ENCODE assay signal across 23 cellular contexts in genomic region chr2:144922519-144922918, GRCh38.
"Had no signal": no experiment of that assay in that cellular context is flagged by ENCODE, and none has a peak within 500 bp of the region (broad histone marks: within the 10 kb centered on the region; RNA-seq: fewer than 3 reads in every experiment).

No MANE protein-coding gene starts in this region.

- H3K4me2 ChIP-seq: hepatocyte had no signal

- H3K4me1 Mint-ChIP-seq: activated naive CD8-positive, alpha-beta T cell treated with anti-CD3 and anti-CD28 coated beads, Interleukin-2, amount 10 ng/mL, durations not matched to agents 7 days and 5 days; nephron progenitor cell had no signal

- H2AFZ ChIP-seq: hepatocyte had no signal

- H3K27me3 Mint-ChIP-seq: activated naive CD8-positive, alpha-beta T cell treated with anti-CD3 and anti-CD28 coated beads, Interleukin-2, amount 10 ng/mL, durations not matched to agents 7 days and 5 days had no signal

- H3K4me1 ChIP-seq: left ventricle myocardium inferior, pancreas, psoas muscle, vagina had no signal

- H3K36me3 Mint-ChIP-seq: activated naive CD8-positive, alpha-beta T cell treated with anti-CD3 and anti-CD28 coated beads, Interleukin-2, amount 10 ng/mL, durations not matched to agents 7 days and 5 days; type B pancreatic cell; WTC11 had no signal

- H3K36me3 ChIP-seq: left ventricle myocardium inferior, pancreas, thoracic aorta, vagina had no signal

- H3K79me2 ChIP-seq: hepatocyte had no signal

- H3K4me3 Mint-ChIP-seq: activated naive CD4-positive, alpha-beta T cell treated with anti-CD3 and anti-CD28 coated beads for 36 hours; activated naive CD8-positive, alpha-beta T cell treated with anti-CD3 and anti-CD28 coated beads, Interleukin-2, amount 10 ng/mL, durations not matched to agents 7 days and 5 days; nephron progenitor cell; T-helper 1 cell treated with Interleukin-12 subunit alpha and Interleukin-12 subunit beta and Interleukin-4 antibody, amounts not matched to agents 30 μg/mL and 1 μg/mL, for 36 hours; type B pancreatic cell; WTC11 had no signal

- H3K9me3 Mint-ChIP-seq: activated naive CD8-positive, alpha-beta T cell treated with anti-CD3 and anti-CD28 coated beads, Interleukin-2, amount 10 ng/mL, durations not matched to agents 7 days and 5 days; activated T-helper 2 cell treated with anti-CD3 and anti-CD28 coated beads, Interferon-gamma antibody, Interleukin-2, Interleukin-4, amounts not matched to agents 10 μg/mL and 5 μg/mL and 100 μg/mL, durations not matched to agents 14 hours and 24 hours and 36 hours; T-helper 1 cell treated with Interleukin-12 subunit alpha and Interleukin-12 subunit beta and Interleukin-4 antibody, amounts not matched to agents 30 μg/mL and 1 μg/mL, for 36 hours had no signal

- DNase-seq: activated CD4-positive, alpha-beta T cell treated with anti-CD3 and anti-CD28 coated beads, Interleukin-2, amount 50 U/mL, for 48 hours; activated naive CD4-positive, alpha-beta T cell treated with anti-CD3 and anti-CD28 coated beads for 36 hours; activated naive CD8-positive, alpha-beta T cell treated with anti-CD3 and anti-CD28 coated beads, Interleukin-2, amount 10 ng/mL, durations not matched to agents 7 days and 5 days; amniotic stem cell; effector memory CD4-positive, alpha-beta T cell; foreskin melanocyte; glutamatergic neuron; immature natural killer cell; left ventricle myocardium inferior; nephron progenitor cell; pancreas; psoas muscle; right cardiac atrium; stimulated activated CD4-positive, alpha-beta T cell treated with anti-CD3 and anti-CD28 coated beads, Interleukin-4, amount 100 ng/mL, for 4 hours; T1000 had no signal

- H3K4me3 ChIP-seq: hepatocyte, left ventricle myocardium inferior, pancreas, psoas muscle, thoracic aorta, vagina had no signal

- H3K9me3 ChIP-seq: pancreas, vagina had no signal

- ATAC-seq: esophagus mucosa, pancreas, psoas muscle, right cardiac atrium, WTC11 had no signal

- H3K27me3 ChIP-seq: hepatocyte, pancreas, vagina had no signal

- H3K27ac ChIP-seq: hepatocyte, left ventricle myocardium inferior, pancreas, psoas muscle, thoracic aorta, vagina had no signal

- H3K27ac Mint-ChIP-seq: activated naive CD4-positive, alpha-beta T cell treated with anti-CD3 and anti-CD28 coated beads for 36 hours; activated naive CD8-positive, alpha-beta T cell treated with anti-CD3 and anti-CD28 coated beads, Interleukin-2, amount 10 ng/mL, durations not matched to agents 7 days and 5 days; activated T-helper 2 cell treated with anti-CD3 and anti-CD28 coated beads, Interferon-gamma antibody, Interleukin-2, Interleukin-4, amounts not matched to agents 10 μg/mL and 5 μg/mL and 100 μg/mL, durations not matched to agents 14 hours and 24 hours and 36 hours; nephron progenitor cell; T-helper 1 cell treated with Interleukin-12 subunit alpha and Interleukin-12 subunit beta and Interleukin-4 antibody, amounts not matched to agents 30 μg/mL and 1 μg/mL, for 36 hours; type B pancreatic cell; WTC11 had no signal
